ENCODE assay signal across 12 cellular contexts in genomic region chr1:168387781-168388760, GRCh38.
A peak's percentile ranks its signal among the peaks of the same experiment; 100 is the strongest.
DNase-seq lines count a peak whose midpoint lies in the region; ATAC-seq, FAIRE-seq and TF ChIP-seq lines count a peak whose summit lies in the region.
"Had no signal": no experiment of that assay in that cellular context is flagged by ENCODE, and none has a peak within 500 bp of the region (broad histone marks: within the 10 kb centered on the region; RNA-seq: fewer than 3 reads in every experiment).

No MANE protein-coding gene starts in this region.

- no peak for DNase-seq in activated CD4-positive, alpha-beta T cell treated with anti-CD3 and anti-CD28 coated beads, Interleukin-2, amount 10 ng/mL, durations not matched to agents 7 days and 5 days
- no peak for DNase-seq in activated CD4-positive, alpha-beta T cell treated with anti-CD3 and anti-CD28 coated beads, Interleukin-2, amount 50 U/mL, for 4 hours
- DNase-seq in GM12891 (ENCODE audit: insufficient read length, low spot score) = no peak
- DNase-seq in kidney = no peak
- DNase-seq: NCI-H82 had no signal

- H3K36me3 ChIP-seq in iPS-18a (ENCODE audit: control insufficient read depth, low read depth, low read length) (no peaks in the 10 kb centered on the region), rectal smooth muscle tissue (ENCODE audit: control insufficient read depth, insufficient read depth, low read length) (no peaks in the 10 kb centered on the region), kidney (ENCODE audit: control insufficient read depth in 1 of 2, insufficient read depth in 2 of 2, low read length in 2 of 2) (no peaks in the 10 kb centered on the region)
- H3K36me3 ChIP-seq: tibial nerve had no signal

- H3K27ac ChIP-seq in iPS-18a (ENCODE audit: low read length) = peak overlapping the region; percentile 25
- peak overlapping the region; percentile 11 for H3K27ac ChIP-seq in rectal smooth muscle tissue (ENCODE audit: low read depth, low read length)
- no peak overlapping the region for H3K27ac ChIP-seq in kidney (ENCODE audit: low read depth in 2 of 2, low read length in 2 of 2)
- H3K27ac ChIP-seq: tibial nerve had no signal

- POLR2A ChIA-PET in activated CD4-positive, alpha-beta T cell treated with anti-CD3 and anti-CD28 coated beads, Interleukin-2, amount 10 ng/mL, durations not matched to agents 7 days and 5 days (lab: Charles Lee) = no interaction called here

- H3K27ac Mint-ChIP-seq in activated CD4-positive, alpha-beta T cell treated with anti-CD3 and anti-CD28 coated beads, Interleukin-2, amount 10 ng/mL, durations not matched to agents 7 days and 5 days = peak overlapping the region; percentile 27
- peak overlapping the region; percentile 94 for H3K27ac Mint-ChIP-seq in activated T-helper 17 cell treated with anti-CD3 and anti-CD28 coated beads, Interleukin-2, amount 50 U/mL, for 72 hours
- H3K27ac Mint-ChIP-seq: nephron had no signal

- H3K36me3 Mint-ChIP-seq in activated CD4-positive, alpha-beta T cell treated with anti-CD3 and anti-CD28 coated beads, Interleukin-2, amount 10 ng/mL, durations not matched to agents 7 days and 5 days (ENCODE audit: low read depth) = no peaks in the 10 kb centered on the region
- no peaks in the 10 kb centered on the region for H3K36me3 Mint-ChIP-seq in activated T-helper 17 cell treated with anti-CD3 and anti-CD28 coated beads, Interleukin-2, amount 50 U/mL, for 72 hours (ENCODE audit: low read depth)

- TF ChIP-seq POLR2A in GM12891 (IDR thresholded peaks at IDR 0.05; ENCODE audit: low read depth, low read length) = no peak

- peak overlapping the region; percentile 41 for H3K4me3 ChIP-seq in iPS-18a (ENCODE audit: low read length)
- no peak overlapping the region for H3K4me3 ChIP-seq in rectal smooth muscle tissue (ENCODE audit: low read length)
- peak overlapping the region in 1 of 2 donors; percentile 5 for H3K4me3 ChIP-seq in kidney (ENCODE audit: low read length in 2 of 2)
- H3K4me3 ChIP-seq: tibial nerve had no signal

- no peaks in the 10 kb centered on the region for H3K9me3 ChIP-seq in iPS-18a (ENCODE audit: control insufficient read depth, low read depth, low read length)
- no peaks in the 10 kb centered on the region for H3K9me3 ChIP-seq in kidney (ENCODE audit: control insufficient read depth in 1 of 2, low read length in 2 of 2)
- H3K9me3 ChIP-seq: tibial nerve had no signal

- FAIRE-seq in GM12891 (lab: Jason Lieb, UNC) (no peak), kidney (lab: Jason Lieb, UNC) (no peak)
- FAIRE-seq: colon had no signal

- no peak for TF ChIP-seq CTCF in kidney (IDR thresholded peaks at IDR 0.05; ENCODE audit: borderline replicate concordance, extremely low read depth, insufficient read depth)

- H3K27me3 ChIP-seq in iPS-18a (ENCODE audit: control insufficient read depth, insufficient read depth, low read length) (peaks cover 10% of the 10 kb centered on the region), rectal smooth muscle tissue (ENCODE audit: control insufficient read depth, insufficient read depth, low read length) (peaks cover 1% of the 10 kb centered on the region)
- H3K27me3 ChIP-seq: tibial nerve had no signal

- peaks cover 23% of the 10 kb centered on the region for H3K4me1 Mint-ChIP-seq in activated CD4-positive, alpha-beta T cell treated with anti-CD3 and anti-CD28 coated beads, Interleukin-2, amount 10 ng/mL, durations not matched to agents 7 days and 5 days
- peaks cover 24% of the 10 kb centered on the region for H3K4me1 Mint-ChIP-seq in activated T-helper 17 cell treated with anti-CD3 and anti-CD28 coated beads, Interleukin-2, amount 50 U/mL, for 72 hours

- peaks cover 21% of the 10 kb centered on the region for H3K27me3 Mint-ChIP-seq in activated CD4-positive, alpha-beta T cell treated with anti-CD3 and anti-CD28 coated beads, Interleukin-2, amount 10 ng/mL, durations not matched to agents 7 days and 5 days
- H3K27me3 Mint-ChIP-seq in activated T-helper 17 cell treated with anti-CD3 and anti-CD28 coated beads, Interleukin-2, amount 50 U/mL, for 72 hours = no peaks in the 10 kb centered on the region

- H3K9me3 Mint-ChIP-seq in activated CD4-positive, alpha-beta T cell treated with anti-CD3 and anti-CD28 coated beads, Interleukin-2, amount 10 ng/mL, durations not matched to agents 7 days and 5 days = no peaks in the 10 kb centered on the region
- no peaks in the 10 kb centered on the region for H3K9me3 Mint-ChIP-seq in activated T-helper 17 cell treated with anti-CD3 and anti-CD28 coated beads, Interleukin-2, amount 50 U/mL, for 72 hours
- H3K9me3 Mint-ChIP-seq: nephron had no signal

- CTCF ChIA-PET in activated CD4-positive, alpha-beta T cell treated with anti-CD3 and anti-CD28 coated beads, Interleukin-2, amount 10 ng/mL, durations not matched to agents 7 days and 5 days (lab: Charles Lee) = interaction anchor here (0.9 to 1.0 kb wide), 2 partner anchors 10 to 17 kb away, joined by 3 to 5 read pairs; no protein-coding TSS in a partner anchor

- H3K9ac ChIP-seq in iPS-18a (ENCODE audit: low read length) (peak overlapping the region; percentile 41), rectal smooth muscle tissue (ENCODE audit: low read length) (no peak overlapping the region), kidney (ENCODE audit: low read length in 2 of 2) (no peak overlapping the region)

- ATAC-seq in activated T-helper 17 cell treated with anti-CD3 and anti-CD28 coated beads, Interleukin-2, amount 50 U/mL, for 72 hours (replicated peaks) = no peak
- ATAC-seq in GM21360 (IDR thresholded peaks at IDR 0.05; ENCODE audit: unreplicated experiment) = no peak

- peaks cover 23% of the 10 kb centered on the region for H3K4me1 ChIP-seq in iPS-18a (ENCODE audit: control insufficient read depth, low read depth, low read length)
- H3K4me1 ChIP-seq in rectal smooth muscle tissue (ENCODE audit: control insufficient read depth, insufficient read depth, low read length) = peaks cover 12% of the 10 kb centered on the region
- H3K4me1 ChIP-seq in kidney (ENCODE audit: control insufficient read depth in 1 of 2, insufficient read depth in 1 of 2, low read depth in 1 of 2, low read length in 2 of 2) = peaks cover 0 to 6% of the 10 kb centered on the region in 2 donors
- H3K4me1 ChIP-seq: tibial nerve had no signal

- intact Hi-C loops in kidney (cut with DNase I) = no loop called here

- no peak overlapping the region for H3K4me3 Mint-ChIP-seq in activated CD4-positive, alpha-beta T cell treated with anti-CD3 and anti-CD28 coated beads, Interleukin-2, amount 10 ng/mL, durations not matched to agents 7 days and 5 days
- peak overlapping the region; percentile 77 for H3K4me3 Mint-ChIP-seq in activated T-helper 17 cell treated with anti-CD3 and anti-CD28 coated beads, Interleukin-2, amount 50 U/mL, for 72 hours

TF ChIP-seq in GM12891, 5 proteins besides CTCF, POLR2A, EP300 and RAD21:
- TF ChIP-seq SPI1 (IDR thresholded peaks at IDR 0.05; ENCODE audit: low read depth, low read length) (no peak), PAX5 (IDR thresholded peaks at IDR 0.05; ENCODE audit: insufficient read depth, low read length, severe bottlenecking) (no peak), TAF1 (IDR thresholded peaks at IDR 0.05; ENCODE audit: low read depth, low read length) (no peak), POU2F2 (IDR thresholded peaks at IDR 0.05; ENCODE audit: low read depth, low read length) (no peak), POLR2AphosphoS5 (IDR thresholded peaks at IDR 0.05; ENCODE audit: low read depth, low read length) (no peak)
TF ChIP-seq in GM12891: peak in this region for 0.

Comparison
In these comparisons a context has a peak if more than half of its experiments do, and no peak if none do; other contexts are left out.
1. H3K27ac ChIP-seq: peak in iPS-18a (single experiment) and rectal smooth muscle tissue (single experiment); none in kidney (0 of 2).